ENCODE assay signal across 15 cellular contexts in the genomic region with DNA sequence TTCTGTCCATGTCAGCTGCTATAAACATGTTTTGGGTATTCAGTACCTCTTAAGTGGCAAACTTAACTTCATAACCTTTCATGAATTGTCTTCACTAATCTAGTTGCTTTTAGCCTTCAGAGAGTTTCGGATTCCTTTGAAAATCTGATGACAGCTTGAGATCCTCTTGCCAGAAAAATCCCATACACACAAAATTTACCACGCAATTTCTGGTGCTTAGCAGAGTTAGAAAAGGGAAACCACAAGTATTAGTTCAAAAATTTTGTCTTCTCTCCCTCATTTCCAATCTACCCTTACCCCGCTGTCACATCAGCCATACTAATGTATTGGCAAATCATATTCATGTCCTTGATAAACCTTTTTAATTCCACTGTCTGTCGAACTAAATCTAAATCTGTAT.
DNase-seq lines count a peak whose midpoint lies in the region; ATAC-seq and TF ChIP-seq lines count a peak whose summit lies in the region.
"Had no signal": no experiment of that assay in that cellular context is flagged by ENCODE, and none has a peak within 500 bp of the region (broad histone marks: within the 10 kb centered on the region; RNA-seq: fewer than 3 reads in every experiment).

No MANE protein-coding gene starts in this region.

- peaks cover 4% of the 10 kb centered on the region; the same call in 2 of the 3 replicates for H3K9me3 Mint-ChIP-seq in GM23338
- H3K9me3 Mint-ChIP-seq in activated T-helper 2 cell treated with anti-CD3 and anti-CD28 coated beads, Interferon-gamma antibody, Interleukin-2, Interleukin-4, amounts not matched to agents 10 μg/mL and 5 μg/mL and 100 μg/mL, durations not matched to agents 14 hours and 24 hours and 36 hours = no peaks in the 10 kb centered on the region

- H4K20me1 ChIP-seq in GM23338 (replicated peaks; ENCODE audit: insufficient read depth) (no peaks in the 10 kb centered on the region), smooth muscle cell (ENCODE audit: low read depth) (no peaks in the 10 kb centered on the region)
- H4K20me1 ChIP-seq: BLaER1 had no signal

- intact Hi-C loops in activated T-helper 2 cell treated with anti-CD3 and anti-CD28 coated beads, Interferon-gamma antibody, Interleukin-2, Interleukin-4, amounts not matched to agents 10 μg/mL and 5 μg/mL and 100 μg/mL, durations not matched to agents 14 hours and 24 hours and 36 hours (cut with micrococcal nuclease) = loop anchor here (5.0 kb wide), 1 partner anchor 119 kb away; no protein-coding TSS in a partner anchor

- H3K27ac ChIP-seq in GM23338 (ENCODE audit: low read depth) (no peak overlapping the region), smooth muscle cell (ENCODE audit: low read depth) (peak overlapping the region; percentile 64)
- H3K27ac ChIP-seq: BLaER1 had no signal

- TF ChIP-seq CTCF in GM23338 (conservative IDR thresholded peaks at IDR 0.05; ENCODE audit: low read depth in 2 of 2) (no peak), smooth muscle cell (IDR thresholded peaks at IDR 0.05; ENCODE audit: borderline replicate concordance, insufficient read depth, poor library complexity, severe bottlenecking) (no peak)

- 28% methylated on average over 4 of the region's 4 CpGs for WGBS in smooth muscle cell (ENCODE audit: low lambda C conversion rate)

- H3K79me2 ChIP-seq in GM23338 (replicated peaks; ENCODE audit: insufficient read depth) (no peaks in the 10 kb centered on the region), smooth muscle cell (ENCODE audit: low read depth) (no peaks in the 10 kb centered on the region)

- H3K36me3 Mint-ChIP-seq in GM23338 (ENCODE audit: low read depth) = no peaks in the 10 kb centered on the region; the same call in 2 of the 3 replicates
- H3K36me3 Mint-ChIP-seq in activated T-helper 2 cell treated with anti-CD3 and anti-CD28 coated beads, Interferon-gamma antibody, Interleukin-2, Interleukin-4, amounts not matched to agents 10 μg/mL and 5 μg/mL and 100 μg/mL, durations not matched to agents 14 hours and 24 hours and 36 hours (ENCODE audit: low read depth) = no peaks in the 10 kb centered on the region
- H3K36me3 Mint-ChIP-seq: CD14-positive monocyte; CD4-positive, alpha-beta memory T cell had no signal

- no peak for ATAC-seq in GM23338
- ATAC-seq in esophagus mucosa = no peak
- ATAC-seq: GM12878 had no signal

- H3F3A ChIP-seq in GM23338 (replicated peaks; ENCODE audit: low read depth) (no peaks in the 10 kb centered on the region), smooth muscle cell (ENCODE audit: low read depth) (no peaks in the 10 kb centered on the region)

- no peak overlapping the region for H3K9ac ChIP-seq in smooth muscle cell (ENCODE audit: low read depth)
- H3K9ac ChIP-seq: BLaER1 had no signal

- H3K4me1 ChIP-seq in GM23338 (ENCODE audit: insufficient read depth) (no peaks in the 10 kb centered on the region), smooth muscle cell (ENCODE audit: low read depth) (no peaks in the 10 kb centered on the region)
- H3K4me1 ChIP-seq: BLaER1, HAP-1 had no signal

- H3K27me3 Mint-ChIP-seq in GM23338 (ENCODE audit: insufficient read depth, low read depth, poor library complexity) = no peaks in the 10 kb centered on the region
- peaks cover 7% of the 10 kb centered on the region for H3K27me3 Mint-ChIP-seq in activated T-helper 2 cell treated with anti-CD3 and anti-CD28 coated beads, Interferon-gamma antibody, Interleukin-2, Interleukin-4, amounts not matched to agents 10 μg/mL and 5 μg/mL and 100 μg/mL, durations not matched to agents 14 hours and 24 hours and 36 hours (ENCODE audit: low read depth)

- no peaks in the 10 kb centered on the region for H3K9me3 ChIP-seq in smooth muscle cell (replicated peaks; ENCODE audit: low read depth)
- H3K9me3 ChIP-seq: BLaER1, HAP-1 had no signal

- H3K27me3 ChIP-seq in GM23338 (ENCODE audit: insufficient read depth) = no peaks in the 10 kb centered on the region
- no peaks in the 10 kb centered on the region for H3K27me3 ChIP-seq in smooth muscle cell (ENCODE audit: low read depth)
- H3K27me3 ChIP-seq: BLaER1 had no signal

- no peaks in the 10 kb centered on the region for H3K4me1 Mint-ChIP-seq in GM23338
- H3K4me1 Mint-ChIP-seq in activated T-helper 2 cell treated with anti-CD3 and anti-CD28 coated beads, Interferon-gamma antibody, Interleukin-2, Interleukin-4, amounts not matched to agents 10 μg/mL and 5 μg/mL and 100 μg/mL, durations not matched to agents 14 hours and 24 hours and 36 hours (ENCODE audit: low read depth) = peaks cover 15% of the 10 kb centered on the region
- H3K4me1 Mint-ChIP-seq: CD14-positive monocyte had no signal

- H3K9me2 ChIP-seq in GM23338 (ENCODE audit: insufficient read depth) = no peaks in the 10 kb centered on the region

- H3K27ac Mint-ChIP-seq in GM23338 = no peak overlapping the region
- peak overlapping the region; percentile 19 for H3K27ac Mint-ChIP-seq in activated T-helper 2 cell treated with anti-CD3 and anti-CD28 coated beads, Interferon-gamma antibody, Interleukin-2, Interleukin-4, amounts not matched to agents 10 μg/mL and 5 μg/mL and 100 μg/mL, durations not matched to agents 14 hours and 24 hours and 36 hours

- H3K4me2 ChIP-seq in GM23338 (no peak overlapping the region), smooth muscle cell (peak overlapping the region; percentile 66)
- H3K4me2 ChIP-seq: BLaER1 had no signal

- H3K4me3 ChIP-seq in GM23338 (no peak overlapping the region), smooth muscle cell (no peak overlapping the region)
- H3K4me3 ChIP-seq: BLaER1, GM12878, HAP-1 had no signal

- H2AFZ ChIP-seq in GM23338 = peak overlapping the region; percentile 43; the same call in 1 of the 2 replicates
- H2AFZ ChIP-seq in smooth muscle cell (ENCODE audit: low read depth) = no peak overlapping the region

- no peak overlapping the region for H3K4me3 Mint-ChIP-seq in GM23338
- no peak overlapping the region for H3K4me3 Mint-ChIP-seq in activated T-helper 2 cell treated with anti-CD3 and anti-CD28 coated beads, Interferon-gamma antibody, Interleukin-2, Interleukin-4, amounts not matched to agents 10 μg/mL and 5 μg/mL and 100 μg/mL, durations not matched to agents 14 hours and 24 hours and 36 hours (ENCODE audit: low read depth)
- H3K4me3 Mint-ChIP-seq: CD14-positive monocyte; CD4-positive, alpha-beta memory T cell had no signal

- DNase-seq in GM23338 (ENCODE audit: low spot score) = no peak
- no peak for DNase-seq in activated T-helper 2 cell treated with anti-CD3 and anti-CD28 coated beads, Interferon-gamma antibody, Interleukin-2, Interleukin-4, amounts not matched to agents 10 μg/mL and 5 μg/mL and 100 μg/mL, durations not matched to agents 14 hours and 24 hours and 36 hours (ENCODE audit: low spot score)
- peak; percentile 56 for DNase-seq in astrocyte of the hippocampus (ENCODE audit: low read depth, low spot score)
- DNase-seq in smooth muscle cell (lab: John Stamatoyannopoulos, UW; ENCODE audit: unreplicated experiment) = no peak
- no peak for DNase-seq in activated CD4-positive, alpha-beta T cell treated with anti-CD3 and anti-CD28 coated beads for 1 hour
- DNase-seq in glomerular visceral epithelial cell (ENCODE audit: extremely low spot score) = no peak
- DNase-seq: AML-193; CD4-positive, alpha-beta memory T cell; DND-41; EL had no signal

- H3K36me3 ChIP-seq in GM23338 (ENCODE audit: insufficient read depth) (no peaks in the 10 kb centered on the region), smooth muscle cell (ENCODE audit: low read depth) (no peaks in the 10 kb centered on the region)
- H3K36me3 ChIP-seq: BLaER1, HAP-1 had no signal

TF ChIP-seq in GM23338, 12 proteins besides CTCF, POLR2A, EP300 and RAD21:
- TF ChIP-seq ZNF331 (CRISPR knock-in tag; IDR thresholded peaks at IDR 0.05; ENCODE audit: low read depth) (no peak), EZH2phosphoT487 (IDR thresholded peaks at IDR 0.05; ENCODE audit: unreplicated experiment) (no peak), NANOG (IDR thresholded peaks at IDR 0.05; ENCODE audit: borderline replicate concordance) (no peak)
- TF ChIP-seq, protein P1, sequence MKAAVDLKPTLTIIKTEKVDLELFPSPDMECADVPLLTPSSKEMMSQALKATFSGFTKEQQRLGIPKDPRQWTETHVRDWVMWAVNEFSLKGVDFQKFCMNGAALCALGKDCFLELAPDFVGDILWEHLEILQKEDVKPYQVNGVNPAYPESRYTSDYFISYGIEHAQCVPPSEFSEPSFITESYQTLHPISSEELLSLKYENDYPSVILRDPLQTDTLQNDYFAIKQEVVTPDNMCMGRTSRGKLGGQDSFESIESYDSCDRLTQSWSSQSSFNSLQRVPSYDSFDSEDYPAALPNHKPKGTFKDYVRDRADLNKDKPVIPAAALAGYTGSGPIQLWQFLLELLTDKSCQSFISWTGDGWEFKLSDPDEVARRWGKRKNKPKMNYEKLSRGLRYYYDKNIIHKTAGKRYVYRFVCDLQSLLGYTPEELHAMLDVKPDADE (IDR thresholded peaks at IDR 0.05) = no peak
